Comparison of ENCODE assay signal across 15 cellular contexts in genomic region chr15:89409993-89410767, GRCh38.
"Had no signal": no experiment of that assay in that cellular context is flagged by ENCODE, and none has a peak within 500 bp of the region (broad histone marks: within the 10 kb centered on the region; RNA-seq: fewer than 3 reads in every experiment).

No MANE protein-coding gene starts in this region.

- H3K27ac Mint-ChIP-seq: activated naive CD4-positive, alpha-beta T cell treated with anti-CD3 and anti-CD28 coated beads, Interleukin-2, amount 10 ng/mL, durations not matched to agents 7 days and 5 days; memory B cell had no signal

- H3K4me3 ChIP-seq: adrenal gland, ovary, SK-N-MC, smooth muscle cell had no signal

- H3K36me3 Mint-ChIP-seq: memory B cell had no signal

- DNase-seq: activated CD4-positive, alpha-beta T cell treated with anti-CD3 and anti-CD28 coated beads for 1 hour; activated naive CD4-positive, alpha-beta T cell treated with anti-CD3 and anti-CD28 coated beads, Interleukin-2, amount 10 ng/mL, durations not matched to agents 7 days and 5 days; adrenal gland; hippocampal formation; left ventricle myocardium inferior; ovary; right lobe of liver; stimulated activated CD4-positive, alpha-beta T cell treated with anti-CD3 and anti-CD28 coated beads, Interleukin-4, amount 100 ng/mL, for 4 hours; stimulated activated CD8-positive, alpha-beta memory T cell treated with anti-CD3 and anti-CD28 coated beads, Interleukin-4, amount 100 ng/mL, for 48 hours; stimulated activated naive CD8-positive, alpha-beta T cell treated with anti-CD3 and anti-CD28 coated beads, Interleukin-15, Interleukin-2, amounts not matched to agents 100 U/mL and 50 U/mL, for 24 hours; T1000 had no signal

- H3K27ac ChIP-seq: adrenal gland, esophagus muscularis mucosa, left ventricle myocardium inferior, ovary, right lobe of liver, SK-N-MC had no signal

- H3K36me3 ChIP-seq: adrenal gland, esophagus muscularis mucosa, left ventricle myocardium inferior, ovary, right lobe of liver had no signal

- H3K9me3 Mint-ChIP-seq: activated naive CD4-positive, alpha-beta T cell treated with anti-CD3 and anti-CD28 coated beads, Interleukin-2, amount 10 ng/mL, durations not matched to agents 7 days and 5 days; memory B cell had no signal

- H3K27me3 ChIP-seq: ovary had no signal

- ATAC-seq: stimulated activated naive CD8-positive, alpha-beta T cell treated with anti-CD3 and anti-CD28 coated beads, Interleukin-15, Interleukin-2, amounts not matched to agents 100 U/mL and 50 U/mL, for 24 hours had no signal
